Comparison of ENCODE assay signal across 13 cellular contexts in genomic region chr15:92393994-92394326, GRCh38. TPM values are rescaled to one million over a fixed set of nuclear protein-coding genes. Genes with fewer than 3 reads are reported as not detected.
A peak's percentile ranks its signal among the peaks of the same experiment; 100 is the strongest.
DNase-seq lines count a peak whose midpoint lies in the region; ATAC-seq and TF ChIP-seq lines count a peak whose summit lies in the region.
"Had no signal": no experiment of that assay in that cellular context is flagged by ENCODE, and none has a peak within 500 bp of the region (broad histone marks: within the 10 kb centered on the region; RNA-seq: fewer than 3 reads in every experiment).

No MANE protein-coding gene starts in this region.

- intact Hi-C loops in Right ventricle myocardium superior (cut with DNase I): no loop called here

- H3K4me3 ChIP-seq in cardiac muscle cell: peak overlapping the region; percentile 72
- peak overlapping the region in 3 of 4 donors; percentile 22 to 25 (median 22) for H3K4me3 ChIP-seq in upper lobe of left lung

- H3K4me1 ChIP-seq in cardiac muscle cell (ENCODE audit: low read depth) (peaks cover 5% of the 10 kb centered on the region), upper lobe of left lung (peaks cover 4 to 23% (median 13%) of the 10 kb centered on the region in 4 donors)

- peaks cover 28% of the 10 kb centered on the region for H3K27me3 Mint-ChIP-seq in brain

- H3K27ac ChIP-seq in cardiac muscle cell: no peak overlapping the region
- H3K27ac ChIP-seq in upper lobe of left lung: no peak overlapping the region
- no peak overlapping the region for H3K27ac ChIP-seq in substantia nigra (ENCODE audit: low read depth, low read length, poor library complexity, severe bottlenecking)
- H3K27ac ChIP-seq: C4-2B had no signal

- peak overlapping the region; percentile 91 to 99 (median 96) for H3K4me3 Mint-ChIP-seq in brain
- H3K4me3 Mint-ChIP-seq: stimulated activated effector memory CD8-positive, alpha-beta T cell treated with anti-CD3 and anti-CD28 coated beads, Interleukin-12 subunit alpha, Interleukin-12 subunit beta, amount 100 ng/mL, for 72 hours had no signal

- H3K9me3 ChIP-seq in cardiac muscle cell (ENCODE audit: low read depth) (no peaks in the 10 kb centered on the region), upper lobe of left lung (no peaks in the 10 kb centered on the region)

- TF ChIP-seq EP300 in upper lobe of left lung (IDR thresholded peaks at IDR 0.05): no peak

- TF ChIP-seq POLR2A in upper lobe of left lung (IDR thresholded peaks at IDR 0.05): no peak

- no peak for TF ChIP-seq CTCF in cardiac muscle cell (IDR thresholded peaks at IDR 0.05; ENCODE audit: low read depth, low read length)
- no peak for TF ChIP-seq CTCF in brain (conservative IDR thresholded peaks at IDR 0.05)
- TF ChIP-seq CTCF in upper lobe of left lung (IDR thresholded peaks at IDR 0.05): no peak

- peaks cover 0 to 3% (median 0%) of the 10 kb centered on the region in 5 experiments for H3K9me3 Mint-ChIP-seq in brain
- H3K9me3 Mint-ChIP-seq: stimulated activated effector memory CD8-positive, alpha-beta T cell treated with anti-CD3 and anti-CD28 coated beads, Interleukin-12 subunit alpha, Interleukin-12 subunit beta, amount 100 ng/mL, for 72 hours had no signal

- H3K36me3 ChIP-seq in cardiac muscle cell (no peaks in the 10 kb centered on the region), upper lobe of left lung (no peaks in the 10 kb centered on the region)

- peaks cover 58% of the 10 kb centered on the region for H3K4me1 Mint-ChIP-seq in brain

- peak overlapping the region; percentile 79 to 99 (median 98) for H3K27ac Mint-ChIP-seq in brain
- H3K27ac Mint-ChIP-seq: stimulated activated effector memory CD8-positive, alpha-beta T cell treated with anti-CD3 and anti-CD28 coated beads, Interleukin-12 subunit alpha, Interleukin-12 subunit beta, amount 100 ng/mL, for 72 hours had no signal

- DNase-seq in cardiac muscle cell (ENCODE audit: low read depth in 1 of 2, low spot score in 1 of 2) (peak in 1 of 2 donors; percentile 2), Right ventricle myocardium superior (no peak), left kidney (ENCODE audit: low read depth, low spot score) (peak; percentile 77), upper lobe of left lung (no peak), substantia nigra (lab: John Stamatoyannopoulos, UW) (no peak), COR-L47 (lab: John Stamatoyannopoulos, UW) (no peak), NOMO-1 treated with DMSO at 0.1 percent for 48 hours (lab: John Stamatoyannopoulos, UW; ENCODE audit: unreplicated experiment) (no peak)
- DNase-seq: cerebellar nuclear complex, GOT3, SIG-M5 had no signal

- WGBS in upper lobe of left lung, 2 donors: 1% methylated on average over 21 of the region's 34 CpGs; no CpG with 5 or more reads in 1 of the 2 donors

- ATAC-seq in Right ventricle myocardium superior (ENCODE audit: poor library complexity) (no peak), upper lobe of left lung (ENCODE audit: low FRiP score in 2 of 2) (no peak)
- ATAC-seq: stimulated activated effector memory CD8-positive, alpha-beta T cell treated with anti-CD3 and anti-CD28 coated beads, Interleukin-12 subunit alpha, Interleukin-12 subunit beta, amount 100 ng/mL, for 72 hours had no signal

- H3K27me3 ChIP-seq in cardiac muscle cell (peaks cover 28% of the 10 kb centered on the region), upper lobe of left lung (peaks cover 0 to 30% (median 18%) of the 10 kb centered on the region in 4 donors)

- H3K36me3 Mint-ChIP-seq in brain: peaks cover 19% of the 10 kb centered on the region
- H3K36me3 Mint-ChIP-seq: stimulated activated effector memory CD8-positive, alpha-beta T cell treated with anti-CD3 and anti-CD28 coated beads, Interleukin-12 subunit alpha, Interleukin-12 subunit beta, amount 100 ng/mL, for 72 hours had no signal

RNA-seq across cellular contexts. Expression of gene ST8SIA2, which starts 0.3 kb away (rescaled TPM):
- total RNA-seq in cardiac muscle cell (4.8 and 5.9 TPM in 2 replicates), Right ventricle myocardium superior (2.0 TPM), upper lobe of left lung (under 1 TPM in 1 of 6 donors, not detected in 5; 0.03 TPM)
- polyA plus RNA-seq in cardiac muscle cell (4.0 and 4.5 TPM in 2 replicates), brain (ENCODE audit: insufficient read depth, low read depth, low replicate concordance) (11.6 TPM)
